ENCODE assay signal across 8 cellular contexts in genomic region chr1:232620356-232620841, GRCh38. TPM values are rescaled to one million over a fixed set of nuclear protein-coding genes. Genes with fewer than 3 reads are reported as not detected.
DNase-seq lines count a peak whose midpoint lies in the region; ATAC-seq, FAIRE-seq and TF ChIP-seq lines count a peak whose summit lies in the region.

No MANE protein-coding gene starts in this region.

- no peaks in the 10 kb centered on the region for H3K36me3 Mint-ChIP-seq in activated T-cell treated with anti-CD3 and anti-CD28 coated beads, Interleukin-2, amount 50 U/mL, for 24 hours (ENCODE audit: low read depth)

- no peak for TF ChIP-seq CTCF in mucosa of descending colon (IDR thresholded peaks at IDR 0.05)

- H3K9me3 ChIP-seq in HUES64 (ENCODE audit: insufficient read depth, low read depth, low read length), result no peaks in the 10 kb centered on the region
- no peaks in the 10 kb centered on the region for H3K9me3 ChIP-seq in mucosa of descending colon

- peaks cover 3% of the 10 kb centered on the region for H3K27me3 Mint-ChIP-seq in activated T-cell treated with anti-CD3 and anti-CD28 coated beads, Interleukin-2, amount 50 U/mL, for 24 hours

- no peaks in the 10 kb centered on the region for H3K27me3 ChIP-seq in HUES64 (ENCODE audit: insufficient read depth, low read length)

- DNase-seq in NOMO-1 (lab: John Stamatoyannopoulos, UW; ENCODE audit: unreplicated experiment in 2 of 2), result peak; percentile 51 to 92
- DNase-seq in mucosa of descending colon, result peak in 1 of 3 donors; percentile 74
- no peak for DNase-seq in activated T-cell treated with anti-CD3 and anti-CD28 coated beads, Interleukin-2, amount 50 U/mL, for 24 hours
- DNase-seq in ACHN, result no peak

- in situ Hi-C loops in ACHN (cut with HindIII; ENCODE audit: low pct_ligation_motif_present, low pct_unique_long_range_greater_than_20kb, low sequenced_read_pairs), result no loop called here

- peaks cover 13% of the 10 kb centered on the region for H3K4me1 Mint-ChIP-seq in activated T-cell treated with anti-CD3 and anti-CD28 coated beads, Interleukin-2, amount 50 U/mL, for 24 hours (ENCODE audit: low read depth)

- FAIRE-seq in endometrium (lab: Jason Lieb, UNC), result peak; percentile 26

- H3K4me3 Mint-ChIP-seq in activated T-cell treated with anti-CD3 and anti-CD28 coated beads, Interleukin-2, amount 50 U/mL, for 24 hours, result no peak overlapping the region

- H3K27ac Mint-ChIP-seq in activated T-cell treated with anti-CD3 and anti-CD28 coated beads, Interleukin-2, amount 50 U/mL, for 24 hours, result no peak overlapping the region

- H3K36me3 ChIP-seq in HUES64 (ENCODE audit: insufficient read depth, low read length) (no peaks in the 10 kb centered on the region), mucosa of descending colon (ENCODE audit: low read depth) (no peaks in the 10 kb centered on the region)

- H3K4me3 ChIP-seq in HUES64 (ENCODE audit: low read length), result peak overlapping the region; percentile 12
- no peak overlapping the region for H3K4me3 ChIP-seq in mucosa of descending colon

- WGBS in HUES64, result 13% methylated on average over 5 of the region's 6 CpGs

- H3K4me1 ChIP-seq in HUES64 (ENCODE audit: insufficient read depth, low read length) (peaks cover 58% of the 10 kb centered on the region), mucosa of descending colon (ENCODE audit: low read depth) (peaks cover 55% of the 10 kb centered on the region)

- no peaks in the 10 kb centered on the region for H3K9me3 Mint-ChIP-seq in activated T-cell treated with anti-CD3 and anti-CD28 coated beads, Interleukin-2, amount 50 U/mL, for 24 hours

- peak overlapping the region; percentile 5; the same call in 1 of the 2 replicates for H3K9ac ChIP-seq in HUES64 (ENCODE audit: low read depth, low read length)

- intact Hi-C loops in mucosa of descending colon (cut with DNase I, micrococcal nuclease), result loop anchor here (10.0 kb wide), 1 partner anchor 756 kb away; no protein-coding TSS in a partner anchor

- ATAC-seq in mucosa of descending colon (peak; percentile 29), GM21423 (IDR thresholded peaks at IDR 0.05; ENCODE audit: unreplicated experiment) (no peak), HG02870 (IDR thresholded peaks at IDR 0.05; ENCODE audit: unreplicated experiment) (no peak)

- H3K27ac ChIP-seq in HUES64 (ENCODE audit: low read depth, low read length), result peak overlapping the region; percentile 52

RNA-seq across cellular contexts. Expression of gene SIPA1L2, which starts 9.5 kb away (rescaled TPM):
- polyA plus RNA-seq in HUES64 (2013, experiment 1 of 2), result 21.1 TPM
- 23.6 TPM for polyA plus RNA-seq in HUES64 (2013, experiment 2 of 2)
- 10 to 100 TPM; 78.7 to 94.4 (median 79.0) TPM for total RNA-seq in mucosa of descending colon

Comparison
In these comparisons a context has a peak if more than half of its experiments do, and no peak if none do; other contexts are left out.
1. DNase-seq: peak in NOMO-1 (2 of 2); none in activated T-cell treated with anti-CD3 and anti-CD28 coated beads, Interleukin-2, amount 50 U/mL, for 24 hours (single experiment) and ACHN (single experiment).